In the genomic region with DNA sequence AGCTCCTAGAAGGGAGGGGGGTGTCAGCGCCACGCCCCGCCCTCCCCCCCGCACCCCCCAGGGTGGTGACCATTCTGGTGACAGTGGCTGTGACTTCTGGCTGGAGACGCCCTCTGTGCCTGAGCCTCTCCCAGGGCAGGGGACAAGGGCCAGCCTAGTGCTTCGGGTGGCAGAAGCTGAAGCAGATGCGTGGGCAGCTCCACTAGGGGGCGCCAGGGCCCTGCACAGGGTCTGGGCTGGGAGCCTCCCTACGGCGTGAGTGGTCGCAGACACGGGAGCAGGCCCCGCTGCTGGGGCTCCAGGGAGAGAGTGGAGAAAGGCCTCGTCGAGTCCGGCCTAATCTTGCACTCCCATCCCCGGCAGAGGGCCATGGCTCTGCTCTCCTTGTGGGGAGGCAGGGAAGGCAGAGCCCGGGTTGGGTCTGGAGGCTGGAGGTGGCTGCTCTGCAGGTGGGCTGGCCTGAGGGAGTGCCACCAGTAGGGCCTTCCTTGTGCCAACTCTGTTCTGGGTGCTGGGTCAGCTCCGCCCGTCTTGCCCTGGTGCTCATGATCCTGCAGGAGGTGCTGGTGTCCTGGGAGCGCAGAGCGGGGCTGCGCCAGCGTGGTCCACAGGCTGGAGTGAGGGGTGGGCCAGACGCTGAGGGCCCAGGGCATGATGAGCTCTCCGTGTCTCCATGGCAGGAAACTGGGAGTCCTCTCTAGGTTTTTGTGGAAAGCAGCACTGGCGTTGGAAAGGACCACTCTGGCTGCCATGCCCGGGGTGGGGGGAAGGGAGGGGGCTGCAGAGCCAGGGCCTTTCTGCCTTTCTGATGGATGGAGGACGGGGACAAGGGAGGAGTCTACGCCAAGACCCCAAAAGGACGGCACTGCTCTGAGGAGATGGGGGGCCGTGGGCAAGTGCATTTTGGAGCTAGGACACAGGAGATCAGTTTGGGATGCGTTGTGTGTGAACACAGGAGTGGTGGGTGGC, we compare ENCODE assay signal across 8 cellular contexts. TPM values are rescaled to one million over a fixed set of nuclear protein-coding genes. Genes with fewer than 3 reads are reported as not detected.
A peak's percentile ranks its signal among the peaks of the same experiment; 100 is the strongest.
DNase-seq lines count a peak whose midpoint lies in the region; ATAC-seq, FAIRE-seq and TF ChIP-seq lines count a peak whose summit lies in the region.

No MANE protein-coding gene starts in this region.

- peak; percentile 72 for TF ChIP-seq CTCF in upper lobe of right lung (IDR thresholded peaks at IDR 0.05)

- CTCF ChIA-PET in activated CD4-positive, alpha-beta T cell treated with anti-CD3 and anti-CD28 coated beads, Interleukin-2, amount 10 ng/mL, durations not matched to agents 7 days and 5 days (lab: Charles Lee): interaction anchor here (0.6 to 7.4 kb wide), 16 partner anchors 9 to 389 kb away, joined by 3 to 66 read pairs (median 4); a partner anchor contains a TSS

- no peak for TF ChIP-seq POLR2A in GM12891 (IDR thresholded peaks at IDR 0.05; ENCODE audit: low read depth, low read length)

- intact Hi-C loops in upper lobe of right lung (cut with DNase I): loop anchor here (2.0 kb wide), 1 partner anchor 61 kb away; no protein-coding TSS in a partner anchor

- peaks cover under 1% of the 10 kb centered on the region for H3K36me3 Mint-ChIP-seq in activated CD4-positive, alpha-beta T cell treated with anti-CD3 and anti-CD28 coated beads, Interleukin-2, amount 10 ng/mL, durations not matched to agents 7 days and 5 days (ENCODE audit: low read depth)
- no peaks in the 10 kb centered on the region for H3K36me3 Mint-ChIP-seq in natural killer cell treated with Interleukin-12 subunit alpha and Interleukin-12 subunit beta and Interleukin-15 and Interleukin-18, amount 100 ng/mL, for 72 hours

- peak overlapping the region; percentile 76 for H3K27ac Mint-ChIP-seq in activated CD4-positive, alpha-beta T cell treated with anti-CD3 and anti-CD28 coated beads, Interleukin-2, amount 10 ng/mL, durations not matched to agents 7 days and 5 days
- H3K27ac Mint-ChIP-seq in natural killer cell treated with Interleukin-12 subunit alpha and Interleukin-12 subunit beta and Interleukin-15 and Interleukin-18, amount 100 ng/mL, for 72 hours: no peak overlapping the region

- H3K4me1 Mint-ChIP-seq in activated CD4-positive, alpha-beta T cell treated with anti-CD3 and anti-CD28 coated beads, Interleukin-2, amount 10 ng/mL, durations not matched to agents 7 days and 5 days: peaks cover 31% of the 10 kb centered on the region
- peaks cover 13 to 17% of the 10 kb centered on the region in 2 donors for H3K4me1 Mint-ChIP-seq in natural killer cell treated with Interleukin-12 subunit alpha and Interleukin-12 subunit beta and Interleukin-15 and Interleukin-18, amount 100 ng/mL, for 72 hours (ENCODE audit: low read depth in 2 of 2)

- DNase-seq in GM12891 (ENCODE audit: insufficient read length, low spot score) (peak; percentile 85), NCI-H226 (peak; percentile 38), ecto neural progenitor cell (ENCODE audit: low spot score) (peak; percentile 93), upper lobe of right lung (peak; percentile 84)
- DNase-seq in activated CD4-positive, alpha-beta T cell treated with anti-CD3 and anti-CD28 coated beads, Interleukin-2, amount 10 ng/mL, durations not matched to agents 7 days and 5 days: peak; percentile 71
- peak; percentile 78 for DNase-seq in natural killer cell treated with Interleukin-12 subunit alpha and Interleukin-12 subunit beta and Interleukin-15 and Interleukin-18, amount 100 ng/mL, for 72 hours (ENCODE audit: low spot score)

- no peak for ATAC-seq in natural killer cell treated with Interleukin-12 subunit alpha and Interleukin-12 subunit beta and Interleukin-15 and Interleukin-18, amount 100 ng/mL, for 72 hours
- ATAC-seq in upper lobe of right lung (no peak), GM18498 (IDR thresholded peaks at IDR 0.05; ENCODE audit: unreplicated experiment) (no peak), HG03571 (IDR thresholded peaks at IDR 0.05; ENCODE audit: unreplicated experiment) (no peak)

- H3K4me3 Mint-ChIP-seq in activated CD4-positive, alpha-beta T cell treated with anti-CD3 and anti-CD28 coated beads, Interleukin-2, amount 10 ng/mL, durations not matched to agents 7 days and 5 days: peak overlapping the region; percentile 3
- peak overlapping the region; percentile 27 for H3K4me3 Mint-ChIP-seq in natural killer cell treated with Interleukin-12 subunit alpha and Interleukin-12 subunit beta and Interleukin-15 and Interleukin-18, amount 100 ng/mL, for 72 hours

- peaks cover 20% of the 10 kb centered on the region for H3K4me1 ChIP-seq in upper lobe of right lung

- no peaks in the 10 kb centered on the region for H3K27me3 Mint-ChIP-seq in activated CD4-positive, alpha-beta T cell treated with anti-CD3 and anti-CD28 coated beads, Interleukin-2, amount 10 ng/mL, durations not matched to agents 7 days and 5 days
- no peaks in the 10 kb centered on the region for H3K27me3 Mint-ChIP-seq in natural killer cell treated with Interleukin-12 subunit alpha and Interleukin-12 subunit beta and Interleukin-15 and Interleukin-18, amount 100 ng/mL, for 72 hours

- H3K9me3 ChIP-seq in upper lobe of right lung: no peaks in the 10 kb centered on the region

- no peak overlapping the region for H3K4me3 ChIP-seq in upper lobe of right lung

- H3K9me3 Mint-ChIP-seq in activated CD4-positive, alpha-beta T cell treated with anti-CD3 and anti-CD28 coated beads, Interleukin-2, amount 10 ng/mL, durations not matched to agents 7 days and 5 days: no peaks in the 10 kb centered on the region
- no peaks in the 10 kb centered on the region for H3K9me3 Mint-ChIP-seq in natural killer cell treated with Interleukin-12 subunit alpha and Interleukin-12 subunit beta and Interleukin-15 and Interleukin-18, amount 100 ng/mL, for 72 hours

- H3K27ac ChIP-seq in upper lobe of right lung: no peak overlapping the region

- FAIRE-seq in GM12891 (lab: Jason Lieb, UNC): peak; percentile 80

- H3K27me3 ChIP-seq in upper lobe of right lung: no peaks in the 10 kb centered on the region

- H3K36me3 ChIP-seq in upper lobe of right lung: no peaks in the 10 kb centered on the region

- POLR2A ChIA-PET in activated CD4-positive, alpha-beta T cell treated with anti-CD3 and anti-CD28 coated beads, Interleukin-2, amount 10 ng/mL, durations not matched to agents 7 days and 5 days (lab: Charles Lee): no interaction called here

TF ChIP-seq in GM12891, 5 proteins besides CTCF, POLR2A, EP300 and RAD21:
- TF ChIP-seq PAX5 (IDR thresholded peaks at IDR 0.05; ENCODE audit: insufficient read depth, low read length, severe bottlenecking): no peak
- no peak for TF ChIP-seq POLR2AphosphoS5 (IDR thresholded peaks at IDR 0.05; ENCODE audit: low read depth, low read length)
- no peak for TF ChIP-seq TAF1 (IDR thresholded peaks at IDR 0.05; ENCODE audit: low read depth, low read length)
- no peak for TF ChIP-seq POU2F2 (IDR thresholded peaks at IDR 0.05; ENCODE audit: low read depth, low read length)
- TF ChIP-seq SPI1 (IDR thresholded peaks at IDR 0.05; ENCODE audit: low read depth, low read length): no peak

RNA-seq across cellular contexts. Expression of a gene that starts 2.5 kb away (rescaled TPM):
- polyA plus RNA-seq in GM12891 (2012; ENCODE audit: low read depth, missing spikeins): 45.7 TPM
- 10 to 100 TPM; 57.3 to 73.0 TPM for total RNA-seq in activated CD4-positive, alpha-beta T cell treated with anti-CD3 and anti-CD28 coated beads, Interleukin-2, amount 10 ng/mL, durations not matched to agents 7 days and 5 days
- total RNA-seq in natural killer cell treated with Interleukin-12 subunit alpha and Interleukin-12 subunit beta and Interleukin-15 and Interleukin-18, amount 100 ng/mL, for 72 hours: 100 to 1,000 TPM in 1 of 2 donors, 10 to 100 TPM in 1; 82.6 to 174 TPM
- 40.2 TPM for total RNA-seq in upper lobe of right lung

RNA-seq across cellular contexts. Expression of a gene that starts 2.9 kb away (rescaled TPM):
- 8.5 TPM for polyA plus RNA-seq in GM12891 (2012; ENCODE audit: low read depth, missing spikeins)
- total RNA-seq in activated CD4-positive, alpha-beta T cell treated with anti-CD3 and anti-CD28 coated beads, Interleukin-2, amount 10 ng/mL, durations not matched to agents 7 days and 5 days: 10 to 100 TPM; 54.5 to 68.4 TPM
- total RNA-seq in natural killer cell treated with Interleukin-12 subunit alpha and Interleukin-12 subunit beta and Interleukin-15 and Interleukin-18, amount 100 ng/mL, for 72 hours: 10 to 100 TPM; 16.1 to 42.3 TPM
- 12.2 TPM for total RNA-seq in upper lobe of right lung

RNA-seq across cellular contexts. Expression of a gene that starts 11.3 kb away (rescaled TPM):
- 3.3 TPM for polyA plus RNA-seq in GM12891 (2012; ENCODE audit: low read depth, missing spikeins)
- total RNA-seq in activated CD4-positive, alpha-beta T cell treated with anti-CD3 and anti-CD28 coated beads, Interleukin-2, amount 10 ng/mL, durations not matched to agents 7 days and 5 days: 10 to 100 TPM; 12.2 to 13.7 TPM
- total RNA-seq in natural killer cell treated with Interleukin-12 subunit alpha and Interleukin-12 subunit beta and Interleukin-15 and Interleukin-18, amount 100 ng/mL, for 72 hours: 1 to 10 TPM; 3.0 to 6.1 TPM
- total RNA-seq in upper lobe of right lung: 3.4 TPM

RNA-seq across cellular contexts. Expression of a gene that starts 17.3 kb away (rescaled TPM):
- polyA plus RNA-seq in GM12891 (2012; ENCODE audit: low read depth, missing spikeins): 40.2 TPM
- 100 to 1,000 TPM; 140 to 144 TPM for total RNA-seq in activated CD4-positive, alpha-beta T cell treated with anti-CD3 and anti-CD28 coated beads, Interleukin-2, amount 10 ng/mL, durations not matched to agents 7 days and 5 days
- total RNA-seq in natural killer cell treated with Interleukin-12 subunit alpha and Interleukin-12 subunit beta and Interleukin-15 and Interleukin-18, amount 100 ng/mL, for 72 hours: 100 to 1,000 TPM in 1 of 2 donors, 10 to 100 TPM in 1; 95.7 to 136 TPM
- total RNA-seq in upper lobe of right lung: 143 TPM

RNA-seq across cellular contexts. Expression of a gene that starts 31.4 kb away (rescaled TPM):
- polyA plus RNA-seq in GM12891 (2012; ENCODE audit: low read depth, missing spikeins): 13.8 TPM
- total RNA-seq in activated CD4-positive, alpha-beta T cell treated with anti-CD3 and anti-CD28 coated beads, Interleukin-2, amount 10 ng/mL, durations not matched to agents 7 days and 5 days: 10 to 100 TPM; 29.0 to 29.8 TPM
- total RNA-seq in natural killer cell treated with Interleukin-12 subunit alpha and Interleukin-12 subunit beta and Interleukin-15 and Interleukin-18, amount 100 ng/mL, for 72 hours: 10 to 100 TPM; 18.2 to 23.1 TPM
- total RNA-seq in upper lobe of right lung: 38.5 TPM

Comparison
In these comparisons a context has a peak if more than half of its experiments do, and no peak if none do; other contexts are left out.
1. DNase-seq: peak in every context shown above with its lines; median percentile 93 in ecto neural progenitor cell; 85 in GM12891; 84 in upper lobe of right lung; 78 in natural killer cell treated with Interleukin-12 subunit alpha and Interleukin-12 subunit beta and Interleukin-15 and Interleukin-18, amount 100 ng/mL, for 72 hours; 71 in activated CD4-positive, alpha-beta T cell treated with anti-CD3 and anti-CD28 coated beads, Interleukin-2, amount 10 ng/mL, durations not matched to agents 7 days and 5 days; 38 in NCI-H226.